8 cellular contexts compared by ENCODE assay signal in genomic region chr4:127622923-127623754, GRCh38. TPM values are rescaled to one million over a fixed set of nuclear protein-coding genes. Genes with fewer than 3 reads are reported as not detected.
DNase-seq lines count a peak whose midpoint lies in the region; ATAC-seq lines count a peak whose summit lies in the region.

No MANE protein-coding gene starts in this region.

- H3K27me3 Mint-ChIP-seq in stimulated activated naive CD8-positive, alpha-beta T cell treated with anti-CD3 and anti-CD28 coated beads, Interleukin-15, Interleukin-2, amounts not matched to agents 100 ng/mL and 50 ng/mL, for 24 hours, result peaks cover 51% of the 10 kb centered on the region

- intact Hi-C loops in Right ventricle myocardium inferior (cut with DNase I) (no loop called here), cardiac septum (cut with DNase I) (no loop called here)

- ATAC-seq in Right ventricle myocardium inferior, result peak; percentile 63
- ATAC-seq in left lobe of liver, result peak; percentile 65

- peak overlapping the region; percentile 86 for H3K27ac ChIP-seq in caudate nucleus (ENCODE audit: low read depth, low read length)

- peak overlapping the region; percentile 60 for H3K4me3 Mint-ChIP-seq in stimulated activated naive CD8-positive, alpha-beta T cell treated with anti-CD3 and anti-CD28 coated beads, Interleukin-15, Interleukin-2, amounts not matched to agents 100 ng/mL and 50 ng/mL, for 24 hours

- H3K36me3 Mint-ChIP-seq in stimulated activated naive CD8-positive, alpha-beta T cell treated with anti-CD3 and anti-CD28 coated beads, Interleukin-15, Interleukin-2, amounts not matched to agents 100 ng/mL and 50 ng/mL, for 24 hours (ENCODE audit: low read depth), result no peaks in the 10 kb centered on the region

- peaks cover 6% of the 10 kb centered on the region for H3K9me3 Mint-ChIP-seq in stimulated activated naive CD8-positive, alpha-beta T cell treated with anti-CD3 and anti-CD28 coated beads, Interleukin-15, Interleukin-2, amounts not matched to agents 100 ng/mL and 50 ng/mL, for 24 hours

- peaks cover 9% of the 10 kb centered on the region for H3K4me1 Mint-ChIP-seq in stimulated activated naive CD8-positive, alpha-beta T cell treated with anti-CD3 and anti-CD28 coated beads, Interleukin-15, Interleukin-2, amounts not matched to agents 100 ng/mL and 50 ng/mL, for 24 hours (ENCODE audit: low read depth)

- DNase-seq in Right ventricle myocardium inferior (ENCODE audit: missing footprints), result no peak
- no peak for DNase-seq in cardiac septum (ENCODE audit: low spot score)
- DNase-seq in NCI-H146 treated with DMSO at 0.1 percent for 48 hours (lab: John Stamatoyannopoulos, UW; ENCODE audit: unreplicated experiment), result peak; percentile 14
- peak in 31 of 61 donors; percentile 1 to 61 (median 27) for DNase-seq in caudate nucleus (lab: John Stamatoyannopoulos, UW)
- no peak for DNase-seq in left lobe of liver (ENCODE audit: low spot score)
- DNase-seq in activated effector memory CD4-positive, alpha-beta T cell treated with Interleukin-2 at 50 U/mL for 16 hours, result no peak
- no peak for DNase-seq in activated CD4-positive, alpha-beta T cell treated with anti-CD3 and anti-CD28 coated beads for 1 hour

- no peak overlapping the region for H3K27ac Mint-ChIP-seq in stimulated activated naive CD8-positive, alpha-beta T cell treated with anti-CD3 and anti-CD28 coated beads, Interleukin-15, Interleukin-2, amounts not matched to agents 100 ng/mL and 50 ng/mL, for 24 hours

RNA-seq across cellular contexts. Expression of gene INTU, which starts 9.6 kb away (rescaled TPM):
- total RNA-seq in Right ventricle myocardium inferior (4.1 TPM), cardiac septum (4.8 TPM), left lobe of liver (1.1 TPM)

Comparison
In these comparisons a context has a peak if more than half of its experiments do, and no peak if none do; other contexts are left out.
1. DNase-seq: peak in NCI-H146 treated with DMSO at 0.1 percent for 48 hours (single experiment) and caudate nucleus (31 of 61); none in Right ventricle myocardium inferior (single experiment), cardiac septum (single experiment), left lobe of liver (single experiment), activated effector memory CD4-positive, alpha-beta T cell treated with Interleukin-2 at 50 U/mL for 16 hours (single experiment) and activated CD4-positive, alpha-beta T cell treated with anti-CD3 and anti-CD28 coated beads for 1 hour (single experiment).